In genomic region chr10:119293368-119293767, GRCh38 we compare ENCODE assay signal across 16 cellular contexts.
DNase-seq lines count a peak whose midpoint lies in the region; ATAC-seq, FAIRE-seq and TF ChIP-seq lines count a peak whose summit lies in the region.
"Had no signal": no experiment of that assay in that cellular context is flagged by ENCODE, and none has a peak within 500 bp of the region (broad histone marks: within the 10 kb centered on the region; RNA-seq: fewer than 3 reads in every experiment).

No MANE protein-coding gene starts in this region.

- peak overlapping the region in 2 of 3 donors; percentile 21 to 61 for H3K4me3 Mint-ChIP-seq in T-cell

- POLR2A ChIA-PET in T-cell (lab: Charles Lee): no interaction called here

- ATAC-seq in Right ventricle myocardium superior (ENCODE audit: poor library complexity) (no peak), T-cell (replicated peaks in 1 of 4) (no peak), left lobe of liver (peak; percentile 55)
- ATAC-seq: gastrocnemius medialis had no signal

- peaks cover 47 to 63% (median 56%) of the 10 kb centered on the region in 3 donors for H3K4me1 Mint-ChIP-seq in T-cell

- H3K27ac ChIP-seq in left ventricle myocardium inferior (replicated peaks): peak overlapping the region; percentile 34
- H3K27ac ChIP-seq in esophagus squamous epithelium: peak overlapping the region in 1 of 4 donors; percentile 6
- H3K27ac ChIP-seq: SJSA1 had no signal

- no peak for FAIRE-seq in GM12891 (lab: Jason Lieb, UNC)

- no peaks in the 10 kb centered on the region for H3K27me3 Mint-ChIP-seq in T-cell

- H3K27ac Mint-ChIP-seq in T-cell: peak overlapping the region; percentile 91 to 95

- DNase-seq in left ventricle myocardium inferior (no peak), Right ventricle myocardium superior (no peak), T-cell (no peak), left lobe of liver (ENCODE audit: low spot score) (peak; percentile 62), GM12891 (ENCODE audit: insufficient read length, low spot score) (no peak), kidney tubule cell (ENCODE audit: low spot score) (no peak), esophagus squamous epithelium (lab: John Stamatoyannopoulos, UW) (no peak)
- DNase-seq: amniotic stem cell, Calu3, gastrocnemius medialis, MM.1S, NCI-H1694, NCI-H2227 treated with DMSO at 0.1 percent for 48 hours, NCI-H82, tibial artery had no signal

- TF ChIP-seq POLR2A in GM12891 (IDR thresholded peaks at IDR 0.05; ENCODE audit: low read depth, low read length) (no peak), esophagus squamous epithelium (IDR thresholded peaks at IDR 0.05) (no peak)

- H3K4me3 ChIP-seq in left ventricle myocardium inferior (no peak overlapping the region), esophagus squamous epithelium (no peak overlapping the region)
- H3K4me3 ChIP-seq: gastrocnemius medialis, SJSA1, tibial artery had no signal

- no peak for TF ChIP-seq CTCF in left ventricle myocardium inferior (IDR thresholded peaks at IDR 0.05; ENCODE audit: borderline replicate concordance)
- no peak for TF ChIP-seq CTCF in esophagus squamous epithelium (IDR thresholded peaks at IDR 0.05)

- intact Hi-C loops in left ventricle myocardium inferior (cut with micrococcal nuclease): no loop called here
- intact Hi-C loops in Right ventricle myocardium superior (cut with DNase I): no loop called here
- intact Hi-C loops in esophagus squamous epithelium (cut with DNase I): no loop called here

- peaks cover 7% of the 10 kb centered on the region for H3K36me3 ChIP-seq in left ventricle myocardium inferior
- H3K36me3 ChIP-seq in esophagus squamous epithelium: no peaks in the 10 kb centered on the region
- H3K36me3 ChIP-seq: gastrocnemius medialis, SJSA1 had no signal

- H3K36me3 Mint-ChIP-seq in T-cell: peaks cover 32% of the 10 kb centered on the region

- H3K9me3 Mint-ChIP-seq in T-cell: peaks cover 4 to 7% (median 6%) of the 10 kb centered on the region in 3 donors

- 64 to 86% methylated on average over 4 to 6 of the region's 6 CpGs for WGBS in esophagus squamous epithelium, 2 donors

- CTCF ChIA-PET in T-cell (lab: Charles Lee): interaction anchor here in 1 of 2 donors (0.7 kb wide), 1 partner anchor 261 kb away, joined by 3 read pairs; no protein-coding TSS in a partner anchor

- H3K27me3 ChIP-seq in left ventricle myocardium inferior (ENCODE audit: low read depth) (no peaks in the 10 kb centered on the region), esophagus squamous epithelium (no peaks in the 10 kb centered on the region)
- H3K27me3 ChIP-seq: gastrocnemius medialis, SJSA1, tibial artery had no signal

- H3K9me3 ChIP-seq in left ventricle myocardium inferior (replicated peaks): peaks cover 9% of the 10 kb centered on the region
- no peaks in the 10 kb centered on the region for H3K9me3 ChIP-seq in esophagus squamous epithelium
- H3K9me3 ChIP-seq: gastrocnemius medialis, tibial artery had no signal

- peaks cover 81% of the 10 kb centered on the region for H3K4me1 ChIP-seq in left ventricle myocardium inferior
- H3K4me1 ChIP-seq in esophagus squamous epithelium: peaks cover 7 to 47% (median 25%) of the 10 kb centered on the region in 3 donors
- H3K4me1 ChIP-seq: SJSA1 had no signal

TF ChIP-seq in GM12891, 5 proteins besides CTCF, POLR2A, EP300 and RAD21:
- TF ChIP-seq TAF1 (IDR thresholded peaks at IDR 0.05; ENCODE audit: low read depth, low read length) (no peak), POLR2AphosphoS5 (IDR thresholded peaks at IDR 0.05; ENCODE audit: low read depth, low read length) (no peak), PAX5 (IDR thresholded peaks at IDR 0.05; ENCODE audit: insufficient read depth, low read length, severe bottlenecking) (no peak), SPI1 (IDR thresholded peaks at IDR 0.05; ENCODE audit: low read depth, low read length) (no peak), POU2F2 (IDR thresholded peaks at IDR 0.05; ENCODE audit: low read depth, low read length) (no peak)
